Comparison of ENCODE assay signal across 1 cellular context in genomic region chr11:3904228-3904627, GRCh38.
TF ChIP-seq lines count a peak whose summit lies in the region.

No MANE protein-coding gene starts in this region.

TF ChIP-seq in IMR-90, 13 proteins besides CTCF, POLR2A, EP300 and RAD21:
- TF ChIP-seq BHLHE40 (IDR thresholded peaks at IDR 0.05; ENCODE audit: low read depth, low read length): no peak
- TF ChIP-seq, protein P1, sequence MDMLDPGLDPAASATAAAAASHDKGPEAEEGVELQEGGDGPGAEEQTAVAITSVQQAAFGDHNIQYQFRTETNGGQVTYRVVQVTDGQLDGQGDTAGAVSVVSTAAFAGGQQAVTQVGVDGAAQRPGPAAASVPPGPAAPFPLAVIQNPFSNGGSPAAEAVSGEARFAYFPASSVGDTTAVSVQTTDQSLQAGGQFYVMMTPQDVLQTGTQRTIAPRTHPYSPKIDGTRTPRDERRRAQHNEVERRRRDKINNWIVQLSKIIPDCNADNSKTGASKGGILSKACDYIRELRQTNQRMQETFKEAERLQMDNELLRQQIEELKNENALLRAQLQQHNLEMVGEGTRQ (IDR thresholded peaks at IDR 0.05; ENCODE audit: low read depth, low read length): no peak
- no peak for TF ChIP-seq CEBPB (IDR thresholded peaks at IDR 0.05; ENCODE audit: low read depth, low read length)
- no peak for TF ChIP-seq MXI1 (IDR thresholded peaks at IDR 0.05; ENCODE audit: borderline replicate concordance, low read depth, low read length)
- no peak for TF ChIP-seq FOS (IDR thresholded peaks at IDR 0.05; ENCODE audit: low read depth, low read length)
- TF ChIP-seq MAFK (IDR thresholded peaks at IDR 0.05; ENCODE audit: low read depth, low read length): no peak
- no peak for TF ChIP-seq RCOR1 (IDR thresholded peaks at IDR 0.05; ENCODE audit: insufficient replicate concordance, low read length)
- TF ChIP-seq, protein P2, sequence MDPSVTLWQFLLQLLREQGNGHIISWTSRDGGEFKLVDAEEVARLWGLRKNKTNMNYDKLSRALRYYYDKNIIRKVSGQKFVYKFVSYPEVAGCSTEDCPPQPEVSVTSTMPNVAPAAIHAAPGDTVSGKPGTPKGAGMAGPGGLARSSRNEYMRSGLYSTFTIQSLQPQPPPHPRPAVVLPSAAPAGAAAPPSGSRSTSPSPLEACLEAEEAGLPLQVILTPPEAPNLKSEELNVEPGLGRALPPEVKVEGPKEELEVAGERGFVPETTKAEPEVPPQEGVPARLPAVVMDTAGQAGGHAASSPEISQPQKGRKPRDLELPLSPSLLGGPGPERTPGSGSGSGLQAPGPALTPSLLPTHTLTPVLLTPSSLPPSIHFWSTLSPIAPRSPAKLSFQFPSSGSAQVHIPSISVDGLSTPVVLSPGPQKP (IDR thresholded peaks at IDR 0.05; ENCODE audit: borderline replicate concordance, low read depth, low read length): no peak
- TF ChIP-seq CHD1 (IDR thresholded peaks at IDR 0.05; ENCODE audit: low read depth, low read length): no peak
